Comparison of ENCODE assay signal across 8 cellular contexts in genomic region chr5:95646569-95647330, GRCh38. TPM values are rescaled to one million over a fixed set of nuclear protein-coding genes. Genes with fewer than 3 reads are reported as not detected.
DNase-seq lines count a peak whose midpoint lies in the region; ATAC-seq and TF ChIP-seq lines count a peak whose summit lies in the region.

Gene RFESD, plus strand, starts transcription at chr5:95646777. Its CDS starts 5,495 bp downstream, at chr5:95652272.

- peak; percentile 83 for TF ChIP-seq POLR2A in NB4 (IDR thresholded peaks at IDR 0.05; ENCODE audit: extremely low read depth, insufficient read length)

- peaks cover 36% of the 10 kb centered on the region for H3K4me1 Mint-ChIP-seq in activated naive CD8-positive, alpha-beta T cell treated with anti-CD3 and anti-CD28 coated beads, Interleukin-2, amount 10 ng/mL, durations not matched to agents 7 days and 5 days
- H3K4me1 Mint-ChIP-seq in osteocyte (ENCODE audit: unreplicated experiment) = peaks cover 19% of the 10 kb centered on the region

- 1% methylated on average over 57 of the region's 57 CpGs for whole genome bisulfite sequencing in thymus

- H3K27ac Mint-ChIP-seq in activated naive CD8-positive, alpha-beta T cell treated with anti-CD3 and anti-CD28 coated beads, Interleukin-2, amount 10 ng/mL, durations not matched to agents 7 days and 5 days = peak within 1 kb of the TSS; percentile 86
- peak within 1 kb of the TSS; percentile 88 for H3K27ac Mint-ChIP-seq in osteocyte (ENCODE audit: unreplicated experiment)

- H3K4me3 ChIP-seq in NB4 (ENCODE audit: low read depth, low read length) (peak within 1 kb of the TSS; percentile 61), thymus (ENCODE audit: low read length) (peak within 1 kb of the TSS; percentile 63)

- no peaks in the 10 kb centered on the region for H3K9me3 Mint-ChIP-seq in activated naive CD8-positive, alpha-beta T cell treated with anti-CD3 and anti-CD28 coated beads, Interleukin-2, amount 10 ng/mL, durations not matched to agents 7 days and 5 days
- H3K9me3 Mint-ChIP-seq in osteocyte (ENCODE audit: unreplicated experiment) = no peaks in the 10 kb centered on the region

- no peak for TF ChIP-seq CTCF in GM10266 (IDR thresholded peaks at IDR 0.05; ENCODE audit: control insufficient read depth, insufficient read depth, low read depth, missing control alignments)
- no peak for TF ChIP-seq CTCF in NB4 (IDR thresholded peaks at IDR 0.05; ENCODE audit: low read depth, low read length)
- TF ChIP-seq CTCF in osteocyte (IDR thresholded peaks at IDR 0.05) = no peak

- POLR2A ChIA-PET in activated naive CD8-positive, alpha-beta T cell treated with anti-CD3 and anti-CD28 coated beads, Interleukin-2, amount 10 ng/mL, durations not matched to agents 7 days and 5 days (lab: Charles Lee) = interaction anchor here (0.7 to 2.1 kb wide), 18 partner anchors 9 to 259 kb away, joined by 3 to 17 read pairs (median 4); partner anchors contain the start of genes ARSK, GLRX and SKIC3

- DNase-seq in GM10266 (ENCODE audit: extremely low spot score) (peak; percentile 88), NB4 (ENCODE audit: low read depth) (peak; percentile 99), SKM-1 treated with dmso at 0.1 percent for 144 hours (lab: John Stamatoyannopoulos, UW; ENCODE audit: unreplicated experiment) (peak; percentile 95), Right ventricle myocardium inferior (ENCODE audit: missing footprints) (peak; percentile 100), osteocyte (ENCODE audit: extremely low spot score, unreplicated experiment) (peak; percentile 98)
- peak; percentile 98 for DNase-seq in activated naive CD8-positive, alpha-beta T cell treated with anti-CD3 and anti-CD28 coated beads, Interleukin-2, amount 10 ng/mL, durations not matched to agents 7 days and 5 days

- intact Hi-C loops in Right ventricle myocardium inferior (cut with DNase I) = loop anchor here (5.0 to 10.0 kb wide), 4 partner anchors 86 to 958 kb away; partner anchors contain the start of genes ELL2 and RHOBTB3

- peak; percentile 96 for ATAC-seq in HG02571 (IDR thresholded peaks at IDR 0.05; ENCODE audit: unreplicated experiment)
- peak; percentile 96 for ATAC-seq in activated naive CD8-positive, alpha-beta T cell treated with anti-CD3 and anti-CD28 coated beads, Interleukin-2, amount 10 ng/mL, durations not matched to agents 7 days and 5 days (ENCODE audit: low read depth)
- peak; percentile 99 for ATAC-seq in Right ventricle myocardium inferior

- no peaks in the 10 kb centered on the region for H3K27me3 ChIP-seq in thymus (ENCODE audit: control insufficient read depth, insufficient read depth)

- H3K27me3 Mint-ChIP-seq in activated naive CD8-positive, alpha-beta T cell treated with anti-CD3 and anti-CD28 coated beads, Interleukin-2, amount 10 ng/mL, durations not matched to agents 7 days and 5 days = no peaks in the 10 kb centered on the region
- H3K27me3 Mint-ChIP-seq in osteocyte (ENCODE audit: unreplicated experiment) = no peaks in the 10 kb centered on the region

- peaks cover 6% of the 10 kb centered on the region for H3K36me3 Mint-ChIP-seq in activated naive CD8-positive, alpha-beta T cell treated with anti-CD3 and anti-CD28 coated beads, Interleukin-2, amount 10 ng/mL, durations not matched to agents 7 days and 5 days
- no peaks in the 10 kb centered on the region for H3K36me3 Mint-ChIP-seq in osteocyte (ENCODE audit: unreplicated experiment)

- no peaks in the 10 kb centered on the region for H3K9me3 ChIP-seq in thymus (ENCODE audit: control insufficient read depth)

- H3K4me3 Mint-ChIP-seq in activated naive CD8-positive, alpha-beta T cell treated with anti-CD3 and anti-CD28 coated beads, Interleukin-2, amount 10 ng/mL, durations not matched to agents 7 days and 5 days = peak within 1 kb of the TSS; percentile 82
- H3K4me3 Mint-ChIP-seq in osteocyte (ENCODE audit: unreplicated experiment) = peak within 1 kb of the TSS; percentile 77

- H3K36me3 ChIP-seq in thymus (ENCODE audit: control insufficient read depth, insufficient read depth) = no peaks in the 10 kb centered on the region

- peak within 1 kb of the TSS; percentile 98 for H3K27ac ChIP-seq in thymus (ENCODE audit: low read depth)

- H3K4me1 ChIP-seq in thymus (ENCODE audit: control insufficient read depth, insufficient read depth, low read length) = peaks cover 6% of the 10 kb centered on the region

RNA-seq across cellular contexts. Expression of gene RFESD, which starts in this region (rescaled TPM):
- 1 to 10 TPM; 4.2 to 5.0 TPM for total RNA-seq in activated naive CD8-positive, alpha-beta T cell treated with anti-CD3 and anti-CD28 coated beads, Interleukin-2, amount 10 ng/mL, durations not matched to agents 7 days and 5 days
- total RNA-seq in Right ventricle myocardium inferior = 3.0 TPM
- total RNA-seq in osteocyte = 1.7 and 2.3 TPM in 2 replicates
- polyA plus RNA-seq in thymus = 6.6 TPM

Comparison
In these comparisons a context has a peak if more than half of its experiments do, and no peak if none do; other contexts are left out.
1. Peak in every context shown above with its lines: DNase-seq, ATAC-seq, H3K4me3 ChIP-seq and H3K27ac ChIP-seq.